ENCODE assay signal across 1 cellular context in genomic region chr7:94004024-94004945, GRCh38.
A peak's percentile ranks its signal among the peaks of the same experiment; 100 is the strongest.
TF ChIP-seq lines count a peak whose summit lies in the region.

Gene BET1, minus strand, starts transcription at chr7:94004355. Its CDS starts 139 bp downstream, at chr7:94004216.

TF ChIP-seq in HepG2, 621 proteins besides CTCF, POLR2A, EP300 and RAD21 (continued from another document and continues in another):
- TF ChIP-seq MLXIP (CRISPR knock-in tag; IDR thresholded peaks at IDR 0.05; ENCODE audit: borderline replicate concordance) = no peak
- no peak for TF ChIP-seq HIC2 (CRISPR knock-in tag; IDR thresholded peaks at IDR 0.05; ENCODE audit: low read depth)
- TF ChIP-seq TCF7L2 (IDR thresholded peaks at IDR 0.05; ENCODE audit: low read depth, low read length) = no peak
- TF ChIP-seq ZNF235 (CRISPR knock-in tag; IDR thresholded peaks at IDR 0.05; ENCODE audit: borderline replicate concordance) = no peak
- TF ChIP-seq ZNF292 (CRISPR knock-in tag; IDR thresholded peaks at IDR 0.05; ENCODE audit: borderline replicate concordance, low read depth) = no peak
- 0 out of 2 replicates have a peak, but pooled peaks have one; percentile 50 for TF ChIP-seq ATF5 (CRISPR knock-in tag; IDR thresholded peaks at IDR 0.05; ENCODE audit: low read depth)
- no peak for TF ChIP-seq PLSCR1 (CRISPR knock-in tag; IDR thresholded peaks at IDR 0.05; ENCODE audit: borderline replicate concordance)
- no peak for TF ChIP-seq ADNP (CRISPR knock-in tag; IDR thresholded peaks at IDR 0.05)
- TF ChIP-seq SOX5 (CRISPR knock-in tag; IDR thresholded peaks at IDR 0.05; ENCODE audit: borderline replicate concordance) = 0 out of 2 replicates have a peak, but pooled peaks have one; percentile 5
- TF ChIP-seq NFKB2 (CRISPR knock-in tag; IDR thresholded peaks at IDR 0.05; ENCODE audit: borderline replicate concordance) = peak; percentile 43; the same call in 1 of the 2 replicates
- TF ChIP-seq ATF6 (CRISPR knock-in tag; conservative IDR thresholded peaks at IDR 0.05) = 0 out of 2 replicates have a peak, but pooled peaks have one; percentile 63
- peak; percentile 47; the same call in 1 of the 2 replicates for TF ChIP-seq HOXA5 (CRISPR knock-in tag; IDR thresholded peaks at IDR 0.05)
- no peak for TF ChIP-seq TRIM24 (CRISPR knock-in tag; IDR thresholded peaks at IDR 0.05)
- no peak for TF ChIP-seq HDAC6 (IDR thresholded peaks at IDR 0.05; ENCODE audit: low read depth, low read length)
- TF ChIP-seq GTF2F1 (IDR thresholded peaks at IDR 0.05; ENCODE audit: low read length) = no peak
- TF ChIP-seq SETDB1 (CRISPR knock-in tag; IDR thresholded peaks at IDR 0.05; ENCODE audit: borderline replicate concordance) = no peak
- no peak for TF ChIP-seq CHCHD3 (CRISPR knock-in tag; IDR thresholded peaks at IDR 0.05)
- TF ChIP-seq ZNF407 (CRISPR knock-in tag; IDR thresholded peaks at IDR 0.05; ENCODE audit: not compliant biosample characterization) = peak; percentile 48
- no peak for TF ChIP-seq TOE1 (CRISPR knock-in tag; IDR thresholded peaks at IDR 0.05)
- TF ChIP-seq PRPF4 (IDR thresholded peaks at IDR 0.05; ENCODE audit: low read depth, low read length, poor library complexity, severe bottlenecking) = no peak
- TF ChIP-seq ZNF263 (CRISPR knock-in tag; IDR thresholded peaks at IDR 0.05) = no peak; the same call in 1 of the 2 replicates
- TF ChIP-seq MIXL1 (CRISPR knock-in tag; IDR thresholded peaks at IDR 0.05) = peak; percentile 73
- TF ChIP-seq KDM6A (CRISPR knock-in tag; IDR thresholded peaks at IDR 0.05; ENCODE audit: low read depth) = no peak
- TF ChIP-seq MBNL3 (CRISPR knock-in tag; conservative IDR thresholded peaks at IDR 0.05) = no peak
- peak; percentile 71 for TF ChIP-seq SPEN (CRISPR knock-in tag; IDR thresholded peaks at IDR 0.05; ENCODE audit: low read depth)
- no peak for TF ChIP-seq BRF2 (CRISPR knock-in tag; IDR thresholded peaks at IDR 0.05)
- peak; percentile 73; the same call in 1 of the 2 replicates for TF ChIP-seq ZNF543 (CRISPR knock-in tag; IDR thresholded peaks at IDR 0.05)
- no peak for TF ChIP-seq ZNF766 (CRISPR knock-in tag; IDR thresholded peaks at IDR 0.05; ENCODE audit: borderline replicate concordance)
- TF ChIP-seq BHLHE40 (IDR thresholded peaks at IDR 0.05; ENCODE audit: low read length) = no peak
- peak; percentile 48; the same call in 1 of the 2 replicates for TF ChIP-seq GFI1 (CRISPR knock-in tag; IDR thresholded peaks at IDR 0.05; ENCODE audit: borderline replicate concordance)
- peak; percentile 82 for TF ChIP-seq YEATS2 (CRISPR knock-in tag; IDR thresholded peaks at IDR 0.05; ENCODE audit: borderline replicate concordance)
- TF ChIP-seq ZNF558 (CRISPR knock-in tag; IDR thresholded peaks at IDR 0.05; ENCODE audit: borderline replicate concordance) = no peak
- no peak for TF ChIP-seq FOXA1 (IDR thresholded peaks at IDR 0.05)
- TF ChIP-seq FOXA1 (CRISPR knock-in tag; IDR thresholded peaks at IDR 0.05) = no peak
- TF ChIP-seq NKX3-1 (CRISPR knock-in tag; IDR thresholded peaks at IDR 0.05) = no peak
- no peak for TF ChIP-seq ZKSCAN1 (IDR thresholded peaks at IDR 0.05; ENCODE audit: low read length)
- 0 out of 2 replicates have a peak, but pooled peaks have one; percentile 50 for TF ChIP-seq ZNF451 (CRISPR knock-in tag; IDR thresholded peaks at IDR 0.05)
- peak; percentile 82 for TF ChIP-seq TARDBP (CRISPR knock-in tag; IDR thresholded peaks at IDR 0.05)
- TF ChIP-seq RBM22 (optimal IDR thresholded peaks at IDR 0.05; ENCODE audit: low read length) = no peak
- TF ChIP-seq ZNF724P (CRISPR knock-in tag; IDR thresholded peaks at IDR 0.05; ENCODE audit: borderline replicate concordance) = no peak
- TF ChIP-seq ZNF790 (CRISPR knock-in tag; IDR thresholded peaks at IDR 0.05; ENCODE audit: borderline replicate concordance) = 0 out of 2 replicates have a peak, but pooled peaks have one; percentile 63
- no peak for TF ChIP-seq PCBP2 (optimal IDR thresholded peaks at IDR 0.05; ENCODE audit: low read depth, low read length, poor library complexity, severe bottlenecking)
- peak; percentile 86; the same call in 1 of the 2 replicates for TF ChIP-seq ZNF598 (CRISPR knock-in tag; IDR thresholded peaks at IDR 0.05; ENCODE audit: borderline replicate concordance)
- peak; percentile 54 for TF ChIP-seq RXRA (CRISPR knock-in tag; IDR thresholded peaks at IDR 0.05)
- TF ChIP-seq E2F2 (CRISPR knock-in tag; IDR thresholded peaks at IDR 0.05; ENCODE audit: borderline replicate concordance) = no peak
- TF ChIP-seq ZNF644 (CRISPR knock-in tag; IDR thresholded peaks at IDR 0.05; ENCODE audit: low read depth) = no peak
- peak; percentile 77; the same call in 1 of the 2 replicates for TF ChIP-seq SALL1 (CRISPR knock-in tag; IDR thresholded peaks at IDR 0.05)
- TF ChIP-seq SCMH1 (CRISPR knock-in tag; IDR thresholded peaks at IDR 0.05; ENCODE audit: borderline replicate concordance) = no peak
- no peak for TF ChIP-seq TP53 (CRISPR knock-in tag; conservative IDR thresholded peaks at IDR 0.05)
- no peak for TF ChIP-seq ZNF24 (IDR thresholded peaks at IDR 0.05)
